Comparison of ENCODE assay signal across 16 cellular contexts in the genomic region with DNA sequence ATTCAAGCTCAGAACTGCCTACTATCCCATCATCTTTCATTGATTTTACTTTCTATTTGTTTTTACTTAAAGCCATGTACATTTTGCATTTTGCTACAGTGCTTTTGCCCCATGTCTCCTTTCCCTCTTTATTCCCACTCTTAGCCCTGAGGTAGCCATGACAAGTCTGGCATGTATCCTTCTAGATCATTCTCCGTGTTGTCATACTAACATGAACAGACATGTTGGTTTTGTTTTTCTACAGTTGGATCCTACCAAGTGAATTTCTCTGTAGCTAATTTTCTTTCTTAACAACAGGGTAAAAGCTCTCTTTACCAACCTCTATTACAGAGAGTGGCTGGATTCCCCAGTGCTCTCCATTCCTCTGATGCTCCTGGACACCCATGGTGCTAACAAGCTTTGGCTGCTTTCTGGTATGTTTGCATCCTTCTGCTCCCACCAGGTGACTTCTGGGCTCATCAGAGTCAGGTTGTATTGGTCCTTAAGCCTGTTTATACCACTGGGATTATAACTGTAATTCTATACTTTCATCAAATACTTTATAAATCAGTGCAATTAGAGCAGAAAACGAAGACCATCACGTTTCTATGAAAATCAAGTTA. TPM values are rescaled to one million over a fixed set of nuclear protein-coding genes. Genes with fewer than 3 reads are reported as not detected.
DNase-seq lines count a peak whose midpoint lies in the region; ATAC-seq, FAIRE-seq and TF ChIP-seq lines count a peak whose summit lies in the region.
"Had no signal": no experiment of that assay in that cellular context is flagged by ENCODE, and none has a peak within 500 bp of the region (broad histone marks: within the 10 kb centered on the region; RNA-seq: fewer than 3 reads in every experiment).

No MANE protein-coding gene starts in this region.

- H3K4me2 ChIP-seq in parathyroid adenoma (ENCODE audit: low read length), result no peak overlapping the region
- H3K4me2 ChIP-seq: GM23338 had no signal

- no peak overlapping the region for H3K27ac ChIP-seq in foreskin keratinocyte
- peak overlapping the region; percentile 60 for H3K27ac ChIP-seq in parathyroid adenoma

- H3K27me3 ChIP-seq in bronchial epithelial cell (ENCODE audit: control insufficient read depth, insufficient read depth, low read length) (no peaks in the 10 kb centered on the region), foreskin keratinocyte (peaks cover 4% of the 10 kb centered on the region), parathyroid adenoma (ENCODE audit: control insufficient read depth, insufficient read depth, low read length) (no peaks in the 10 kb centered on the region)

- H3K9me3 ChIP-seq in parathyroid adenoma (ENCODE audit: control insufficient read depth, low read length), result no peaks in the 10 kb centered on the region
- H3K9me3 ChIP-seq: HAP-1 had no signal

- no peak for DNase-seq in WTC11 (ENCODE audit: low spot score)
- peak; percentile 63 for DNase-seq in bronchial epithelial cell (ENCODE audit: low read depth)
- DNase-seq in foreskin keratinocyte, result peak; percentile 5 to 33
- DNase-seq in progenitor cell of endocrine pancreas (ENCODE audit: low spot score, unreplicated experiment), result no peak
- DNase-seq: C1 segment of cervical spinal cord; CD4-positive, alpha-beta memory T cell; COR-L47; DMS153; DND-41; HFFc6 had no signal

- H3K4me3 ChIP-seq in bronchial epithelial cell (ENCODE audit: low read depth, low read length) (no peak overlapping the region), parathyroid adenoma (ENCODE audit: low read depth, low read length) (no peak overlapping the region)
- H3K4me3 ChIP-seq: GM23338, HAP-1 had no signal

- H3K4me3 Mint-ChIP-seq in WTC11 (no peak overlapping the region), progenitor cell of endocrine pancreas (ENCODE audit: low read depth) (no peak overlapping the region)
- H3K4me3 Mint-ChIP-seq: CD4-positive, alpha-beta memory T cell; GM23338; HFFc6 had no signal

- no peak overlapping the region for H3K9ac ChIP-seq in parathyroid adenoma

- H3K9me3 Mint-ChIP-seq in WTC11, result peaks cover 56% of the 10 kb centered on the region
- peaks cover 22% of the 10 kb centered on the region for H3K9me3 Mint-ChIP-seq in progenitor cell of endocrine pancreas (ENCODE audit: low read depth)

- H3K4me1 ChIP-seq in foreskin keratinocyte, result no peaks in the 10 kb centered on the region
- peaks cover 11% of the 10 kb centered on the region for H3K4me1 ChIP-seq in parathyroid adenoma
- H3K4me1 ChIP-seq: HAP-1 had no signal

- CTCF ChIA-PET in WTC11 (lab: Charles Lee), result interaction anchor here (1.2 to 1.4 kb wide), 2 partner anchors 12 to 25 kb away, joined by 3 read pairs; no protein-coding TSS in a partner anchor

- H3K27me3 Mint-ChIP-seq in WTC11 (ENCODE audit: low read depth) (peaks cover 9% of the 10 kb centered on the region), progenitor cell of endocrine pancreas (no peaks in the 10 kb centered on the region)

- H3K36me3 Mint-ChIP-seq in WTC11 (peaks cover 35% of the 10 kb centered on the region), progenitor cell of endocrine pancreas (ENCODE audit: insufficient read depth) (no peaks in the 10 kb centered on the region)

- H3K79me2 ChIP-seq in parathyroid adenoma, result peaks cover 12% of the 10 kb centered on the region

- FAIRE-seq in bronchial epithelial cell (lab: Jason Lieb, UNC), result no peak
- FAIRE-seq: G401.6, GM19239 had no signal

- peaks cover 14% of the 10 kb centered on the region for H3K4me1 Mint-ChIP-seq in WTC11
- no peaks in the 10 kb centered on the region for H3K4me1 Mint-ChIP-seq in progenitor cell of endocrine pancreas (ENCODE audit: low read depth)
- H3K4me1 Mint-ChIP-seq: CD4-positive, alpha-beta memory T cell had no signal

- H3K27ac Mint-ChIP-seq in WTC11, result no peak overlapping the region
- H3K27ac Mint-ChIP-seq in progenitor cell of endocrine pancreas, result no peak overlapping the region
- H3K27ac Mint-ChIP-seq: CD4-positive, alpha-beta memory T cell; GM23338; HFFc6 had no signal

- TF ChIP-seq CTCF in WTC11 (IDR thresholded peaks at IDR 0.05), result no peak
- TF ChIP-seq CTCF in bronchial epithelial cell (IDR thresholded peaks at IDR 0.05; ENCODE audit: insufficient read depth, low read length, severe bottlenecking), result no peak
- no peak for TF ChIP-seq CTCF in foreskin keratinocyte (conservative IDR thresholded peaks at IDR 0.05)
- no peak for TF ChIP-seq CTCF in parathyroid adenoma (IDR thresholded peaks at IDR 0.05)
- no peak for TF ChIP-seq CTCF in progenitor cell of endocrine pancreas (IDR thresholded peaks at IDR 0.05; ENCODE audit: unreplicated experiment)

- peak; percentile 52; the same call in 1 of the 2 replicates for ATAC-seq in WTC11
- ATAC-seq in foreskin keratinocyte, result no peak
- ATAC-seq in HG02763 (IDR thresholded peaks at IDR 0.05; ENCODE audit: unreplicated experiment), result no peak
- ATAC-seq: GM23338 had no signal

- peak overlapping the region; percentile 43 for H2AFZ ChIP-seq in parathyroid adenoma
- H2AFZ ChIP-seq: GM23338 had no signal

- POLR2A ChIA-PET in WTC11 (lab: Charles Lee), result no interaction called here

- H3K36me3 ChIP-seq in bronchial epithelial cell (ENCODE audit: control insufficient read depth, insufficient read depth, low read length) (no peaks in the 10 kb centered on the region), parathyroid adenoma (ENCODE audit: control insufficient read depth, insufficient read depth, low read length) (no peaks in the 10 kb centered on the region)
- H3K36me3 ChIP-seq: HAP-1 had no signal

TF ChIP-seq in WTC11, 78 proteins besides CTCF, POLR2A, EP300 and RAD21 (continues in another document):
- TF ChIP-seq NR1H2 (CRISPR knock-in tag; IDR thresholded peaks at IDR 0.05), result no peak
- TF ChIP-seq NR2C2 (CRISPR knock-in tag; IDR thresholded peaks at IDR 0.05), result no peak
- no peak for TF ChIP-seq ZNF317 (CRISPR knock-in tag; IDR thresholded peaks at IDR 0.05; ENCODE audit: borderline replicate concordance, low read depth)
- no peak for TF ChIP-seq FOXJ3 (CRISPR knock-in tag; IDR thresholded peaks at IDR 0.05; ENCODE audit: borderline replicate concordance)
- TF ChIP-seq ZNF121 (CRISPR knock-in tag; IDR thresholded peaks at IDR 0.05), result no peak
- TF ChIP-seq, protein P1, sequence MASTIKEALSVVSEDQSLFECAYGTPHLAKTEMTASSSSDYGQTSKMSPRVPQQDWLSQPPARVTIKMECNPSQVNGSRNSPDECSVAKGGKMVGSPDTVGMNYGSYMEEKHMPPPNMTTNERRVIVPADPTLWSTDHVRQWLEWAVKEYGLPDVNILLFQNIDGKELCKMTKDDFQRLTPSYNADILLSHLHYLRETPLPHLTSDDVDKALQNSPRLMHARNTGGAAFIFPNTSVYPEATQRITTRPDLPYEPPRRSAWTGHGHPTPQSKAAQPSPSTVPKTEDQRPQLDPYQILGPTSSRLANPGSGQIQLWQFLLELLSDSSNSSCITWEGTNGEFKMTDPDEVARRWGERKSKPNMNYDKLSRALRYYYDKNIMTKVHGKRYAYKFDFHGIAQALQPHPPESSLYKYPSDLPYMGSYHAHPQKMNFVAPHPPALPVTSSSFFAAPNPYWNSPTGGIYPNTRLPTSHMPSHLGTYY (CRISPR knock-in tag; IDR thresholded peaks at IDR 0.05), result no peak
- TF ChIP-seq TP53 (CRISPR knock-in tag; IDR thresholded peaks at IDR 0.05), result no peak
- no peak for TF ChIP-seq ZNF138 (CRISPR knock-in tag; conservative IDR thresholded peaks at IDR 0.05)
- TF ChIP-seq, protein P2, sequence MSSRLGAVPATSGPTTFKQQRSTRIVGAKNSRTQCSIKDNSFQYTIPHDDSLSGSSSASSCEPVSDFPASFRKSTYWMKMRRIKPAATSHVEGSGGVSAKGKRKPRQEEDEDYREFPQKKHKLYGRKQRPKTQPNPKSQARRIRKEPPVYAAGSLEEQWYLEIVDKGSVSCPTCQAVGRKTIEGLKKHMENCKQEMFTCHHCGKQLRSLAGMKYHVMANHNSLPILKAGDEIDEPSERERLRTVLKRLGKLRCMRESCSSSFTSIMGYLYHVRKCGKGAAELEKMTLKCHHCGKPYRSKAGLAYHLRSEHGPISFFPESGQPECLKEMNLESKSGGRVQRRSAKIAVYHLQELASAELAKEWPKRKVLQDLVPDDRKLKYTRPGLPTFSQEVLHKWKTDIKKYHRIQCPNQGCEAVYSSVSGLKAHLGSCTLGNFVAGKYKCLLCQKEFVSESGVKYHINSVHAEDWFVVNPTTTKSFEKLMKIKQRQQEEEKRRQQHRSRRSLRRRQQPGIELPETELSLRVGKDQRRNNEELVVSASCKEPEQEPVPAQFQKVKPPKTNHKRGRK (CRISPR knock-in tag; IDR thresholded peaks at IDR 0.05; ENCODE audit: borderline replicate concordance), result no peak
- TF ChIP-seq CREM (CRISPR knock-in tag; IDR thresholded peaks at IDR 0.05), result no peak
- TF ChIP-seq, protein P3, sequence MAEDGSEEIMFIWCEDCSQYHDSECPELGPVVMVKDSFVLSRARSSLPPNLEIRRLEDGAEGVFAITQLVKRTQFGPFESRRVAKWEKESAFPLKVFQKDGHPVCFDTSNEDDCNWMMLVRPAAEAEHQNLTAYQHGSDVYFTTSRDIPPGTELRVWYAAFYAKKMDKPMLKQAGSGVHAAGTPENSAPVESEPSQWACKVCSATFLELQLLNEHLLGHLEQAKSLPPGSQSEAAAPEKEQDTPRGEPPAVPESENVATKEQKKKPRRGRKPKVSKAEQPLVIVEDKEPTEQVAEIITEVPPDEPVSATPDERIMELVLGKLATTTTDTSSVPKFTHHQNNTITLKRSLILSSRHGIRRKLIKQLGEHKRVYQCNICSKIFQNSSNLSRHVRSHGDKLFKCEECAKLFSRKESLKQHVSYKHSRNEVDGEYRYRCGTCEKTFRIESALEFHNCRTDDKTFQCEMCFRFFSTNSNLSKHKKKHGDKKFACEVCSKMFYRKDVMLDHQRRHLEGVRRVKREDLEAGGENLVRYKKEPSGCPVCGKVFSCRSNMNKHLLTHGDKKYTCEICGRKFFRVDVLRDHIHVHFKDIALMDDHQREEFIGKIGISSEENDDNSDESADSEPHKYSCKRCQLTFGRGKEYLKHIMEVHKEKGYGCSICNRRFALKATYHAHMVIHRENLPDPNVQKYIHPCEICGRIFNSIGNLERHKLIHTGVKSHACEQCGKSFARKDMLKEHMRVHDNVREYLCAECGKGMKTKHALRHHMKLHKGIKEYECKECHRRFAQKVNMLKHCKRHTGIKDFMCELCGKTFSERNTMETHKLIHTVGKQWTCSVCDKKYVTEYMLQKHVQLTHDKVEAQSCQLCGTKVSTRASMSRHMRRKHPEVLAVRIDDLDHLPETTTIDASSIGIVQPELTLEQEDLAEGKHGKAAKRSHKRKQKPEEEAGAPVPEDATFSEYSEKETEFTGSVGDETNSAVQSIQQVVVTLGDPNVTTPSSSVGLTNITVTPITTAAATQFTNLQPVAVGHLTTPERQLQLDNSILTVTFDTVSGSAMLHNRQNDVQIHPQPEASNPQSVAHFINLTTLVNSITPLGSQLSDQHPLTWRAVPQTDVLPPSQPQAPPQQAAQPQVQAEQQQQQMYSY (CRISPR knock-in tag; IDR thresholded peaks at IDR 0.05), result no peak
- TF ChIP-seq IRF2 (CRISPR knock-in tag; IDR thresholded peaks at IDR 0.05; ENCODE audit: borderline replicate concordance, low read depth), result no peak

RNA-seq across cellular contexts. Expression of a gene that starts 38.8 kb away (rescaled TPM):
- total RNA-seq in WTC11 (2021), result 117 to 123 TPM (median 120 TPM) in 3 replicates
- total RNA-seq in bronchial epithelial cell, result 91.4 and 106 TPM in 2 replicates
- 58.5 and 67.2 TPM in 2 replicates for total RNA-seq in foreskin keratinocyte
- polyA plus RNA-seq in foreskin keratinocyte, result 51.8 and 61.2 TPM in 2 replicates
- 100.0 and 101 TPM in 2 replicates for total RNA-seq in progenitor cell of endocrine pancreas

Comparison
In these comparisons a context has a peak if more than half of its experiments do, and no peak if none do; other contexts are left out.
1. DNase-seq: peak in bronchial epithelial cell (single experiment) and foreskin keratinocyte (2 of 2); none in WTC11 (single experiment) and progenitor cell of endocrine pancreas (single experiment).